ENCODE assay signal across 22 cellular contexts in the genomic region with DNA sequence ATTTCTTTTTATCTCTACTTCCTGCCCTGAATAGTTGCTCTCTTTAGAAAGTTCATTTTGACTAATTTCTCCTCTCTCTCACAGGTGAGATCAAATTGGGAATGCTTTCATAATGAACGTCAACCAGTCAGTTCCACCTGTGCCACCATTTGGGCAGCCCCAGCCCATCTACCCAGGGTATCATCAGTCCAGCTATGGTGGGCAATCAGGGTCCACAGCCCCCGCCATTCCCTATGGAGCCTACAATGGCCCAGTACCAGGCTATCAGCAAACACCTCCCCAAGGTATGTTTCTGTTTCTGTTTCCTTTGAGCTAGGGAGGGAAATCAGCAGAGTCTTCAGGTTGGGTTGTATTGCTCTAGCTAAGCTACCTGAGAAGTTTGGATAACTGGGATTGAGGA. TPM values are rescaled to one million over a fixed set of nuclear protein-coding genes. Genes with fewer than 3 reads are reported as not detected.
DNase-seq lines count a peak whose midpoint lies in the region; ATAC-seq and TF ChIP-seq lines count a peak whose summit lies in the region.
"Had no signal": no experiment of that assay in that cellular context is flagged by ENCODE, and none has a peak within 500 bp of the region (broad histone marks: within the 10 kb centered on the region; RNA-seq: fewer than 3 reads in every experiment).

No MANE protein-coding gene starts in this region.

- H3K4me1 Mint-ChIP-seq in activated T-cell treated with anti-CD3 and anti-CD28 coated beads, Interleukin-2, amount 50 U/mL, for 4 hours (ENCODE audit: low read depth), result peaks cover 48% of the 10 kb centered on the region
- peaks cover 70% of the 10 kb centered on the region for H3K4me1 Mint-ChIP-seq in brain

- H3K9me3 Mint-ChIP-seq in activated T-cell treated with anti-CD3 and anti-CD28 coated beads, Interleukin-2, amount 50 U/mL, for 4 hours, result no peaks in the 10 kb centered on the region
- H3K9me3 Mint-ChIP-seq in brain, result peaks cover 0 to 4% (median 0%) of the 10 kb centered on the region in 5 experiments
- H3K9me3 Mint-ChIP-seq: dendritic cell treated with granulocyte-macrophage colony-stimulating factor and Interleukin-4, amounts not matched to agents 40 ng/mL and 50 ng/mL, for 4 days; stimulated activated memory B cell treated with anti-CD40 and anti-IgM and Interleukin-4, amounts not matched to agents 10 μg/mL and 1 μg/mL and 100 μg/mL, for 72 hours; WTC11 had no signal

- POLR2A ChIA-PET in PC-9 (lab: Charles Lee; ENCODE audit: unreplicated experiment) (interaction anchor here (0.5 to 0.7 kb wide), 2 partner anchors 252 to 518 kb away, joined by 3 to 7 read pairs; no protein-coding TSS in a partner anchor), GM10248 (lab: Yijun Ruan, JAX) (interaction anchor here (0.7 kb wide), 1 partner anchor 313 kb away, joined by 4 read pairs; no protein-coding TSS in a partner anchor)

- ATAC-seq in activated T-cell treated with anti-CD3 and anti-CD28 coated beads, Interleukin-2, amount 50 U/mL, for 4 hours, result no peak
- ATAC-seq: stimulated activated memory B cell treated with anti-CD40 and anti-IgM and Interleukin-4, amounts not matched to agents 10 μg/mL and 1 μg/mL and 100 μg/mL, for 72 hours; upper lobe of right lung; WTC11 had no signal

- peak overlapping the region in 3 of 5 experiments; percentile 51 to 84 (median 59) for H3K27ac Mint-ChIP-seq in brain
- H3K27ac Mint-ChIP-seq: dendritic cell treated with granulocyte-macrophage colony-stimulating factor and Interleukin-4, amounts not matched to agents 40 ng/mL and 50 ng/mL, for 4 days; stimulated activated memory B cell treated with anti-CD40 and anti-IgM and Interleukin-4, amounts not matched to agents 10 μg/mL and 1 μg/mL and 100 μg/mL, for 72 hours had no signal

- H3K36me3 Mint-ChIP-seq in activated T-cell treated with anti-CD3 and anti-CD28 coated beads, Interleukin-2, amount 50 U/mL, for 4 hours (ENCODE audit: insufficient read depth), result peaks cover 20% of the 10 kb centered on the region
- H3K36me3 Mint-ChIP-seq in brain, result peaks cover 47% of the 10 kb centered on the region

- H3K9me2 ChIP-seq in PC-9 (ENCODE audit: insufficient read depth), result no peaks in the 10 kb centered on the region; the same call in 1 of the 2 replicates

- H3K4me3 Mint-ChIP-seq in activated T-cell treated with anti-CD3 and anti-CD28 coated beads, Interleukin-2, amount 50 U/mL, for 4 hours, result peak overlapping the region; percentile 33
- peak overlapping the region; percentile 72 to 99 (median 76) for H3K4me3 Mint-ChIP-seq in brain
- H3K4me3 Mint-ChIP-seq: dendritic cell treated with granulocyte-macrophage colony-stimulating factor and Interleukin-4, amounts not matched to agents 40 ng/mL and 50 ng/mL, for 4 days; stimulated activated memory B cell treated with anti-CD40 and anti-IgM and Interleukin-4, amounts not matched to agents 10 μg/mL and 1 μg/mL and 100 μg/mL, for 72 hours had no signal

- no peak overlapping the region for H3K9ac ChIP-seq in skeletal muscle satellite cell (ENCODE audit: low read depth, low read length)

- intact Hi-C loops in PC-9 (cut with micrococcal nuclease; ENCODE audit: unreplicated experiment) (no loop called here), thyroid gland (cut with DNase I) (loop anchor here (10.0 kb wide), 1 partner anchor 582 kb away; the partner anchor contains the start of genes ECD and FAM149B1)

- no peak for TF ChIP-seq CTCF in PC-9 (conservative IDR thresholded peaks at IDR 0.05)
- no peak for TF ChIP-seq CTCF in brain (conservative IDR thresholded peaks at IDR 0.05)
- no peak for TF ChIP-seq CTCF in GM10248 (IDR thresholded peaks at IDR 0.05; ENCODE audit: control extremely low read depth, extremely low read depth, low read depth, missing control alignments)
- TF ChIP-seq CTCF in thyroid gland (IDR thresholded peaks at IDR 0.05), result no peak

- CTCF ChIA-PET in PC-9 (lab: Charles Lee), result no interaction called here
- CTCF ChIA-PET in GM10248 (lab: Yijun Ruan, JAX), result interaction anchor here (0.7 to 2.8 kb wide), 5 partner anchors 12 to 218 kb away, joined by 3 to 14 read pairs (median 3); no protein-coding TSS in a partner anchor

- H3K27me3 ChIP-seq in PC-9 (ENCODE audit: insufficient read depth, low read depth) (no peaks in the 10 kb centered on the region), skeletal muscle satellite cell (ENCODE audit: control insufficient read depth, insufficient read depth, low read length) (no peaks in the 10 kb centered on the region), thyroid gland (no peaks in the 10 kb centered on the region)
- H3K27me3 ChIP-seq: ascending aorta, esophagus muscularis mucosa, ovary, Peyer's patch, upper lobe of right lung had no signal

- WGBS in thyroid gland, 2 donors, result 86 to 89% methylated on average over 2 of the region's 2 CpGs

- H3K4me1 ChIP-seq in PC-9 (replicated peaks; ENCODE audit: insufficient read depth) (peaks cover 28% of the 10 kb centered on the region), skeletal muscle satellite cell (ENCODE audit: control insufficient read depth, insufficient read depth, low read length) (peaks cover 24% of the 10 kb centered on the region), thyroid gland (peaks cover 18 to 38% of the 10 kb centered on the region in 2 donors)

- H4K20me1 ChIP-seq in PC-9 (ENCODE audit: insufficient read depth), result peaks cover 17% of the 10 kb centered on the region; the same call in 1 of the 2 replicates

- no peaks in the 10 kb centered on the region for H3K27me3 Mint-ChIP-seq in activated T-cell treated with anti-CD3 and anti-CD28 coated beads, Interleukin-2, amount 50 U/mL, for 4 hours (ENCODE audit: low read depth)
- peaks cover 15% of the 10 kb centered on the region for H3K27me3 Mint-ChIP-seq in brain
- H3K27me3 Mint-ChIP-seq: dendritic cell treated with granulocyte-macrophage colony-stimulating factor and Interleukin-4, amounts not matched to agents 40 ng/mL and 50 ng/mL, for 4 days; stimulated activated memory B cell treated with anti-CD40 and anti-IgM and Interleukin-4, amounts not matched to agents 10 μg/mL and 1 μg/mL and 100 μg/mL, for 72 hours had no signal

- no peak overlapping the region for H2AFZ ChIP-seq in PC-9

- peaks cover 53% of the 10 kb centered on the region for H3K36me3 ChIP-seq in PC-9 (ENCODE audit: low read depth)
- peaks cover 48% of the 10 kb centered on the region for H3K36me3 ChIP-seq in skeletal muscle satellite cell (ENCODE audit: insufficient read depth, low read length)
- peaks cover 26 to 41% of the 10 kb centered on the region in 2 donors for H3K36me3 ChIP-seq in thyroid gland
- H3K36me3 ChIP-seq: ovary had no signal

- H3K27ac ChIP-seq in PC-9 (no peak overlapping the region), thyroid gland (no peak overlapping the region)
- H3K27ac ChIP-seq: ascending aorta, esophagus muscularis mucosa, ovary, Peyer's patch, skin epidermis, upper lobe of right lung had no signal

- TF ChIP-seq POLR2A in thyroid gland (IDR thresholded peaks at IDR 0.05), result no peak

- H3F3A ChIP-seq in PC-9 (ENCODE audit: insufficient read depth, low read depth), result peaks cover 22% of the 10 kb centered on the region

- H3K4me2 ChIP-seq in PC-9, result no peak overlapping the region
- H3K4me2 ChIP-seq in skeletal muscle satellite cell (ENCODE audit: low read length), result peak overlapping the region; percentile 54

- DNase-seq in activated T-cell treated with anti-CD3 and anti-CD28 coated beads, Interleukin-2, amount 50 U/mL, for 4 hours, result no peak
- DNase-seq in activated T-cell treated with anti-CD3 and anti-CD28 coated beads, Interleukin-2, amount 50 U/mL, for 48 hours, result no peak
- DNase-seq in PC-9 (no peak), kidney tubule cell (ENCODE audit: low spot score) (no peak), GM10248 (ENCODE audit: extremely low spot score) (no peak), thyroid gland (no peak)
- DNase-seq: head of caudate nucleus, midbrain, NCI-H1092 treated with DMSO at 0.1 percent for 48 hours, NCI-H2107, NCI-H526 treated with DMSO at 0.1 percent for 48 hours, ovary, Peyer's patch, upper lobe of right lung had no signal

- TSS peak; percentile 0 for BruUV-seq in PC-9 (replicated peaks; lab: Mats Ljungman, UMichigan)

- no peak overlapping the region for H3K4me3 ChIP-seq in PC-9
- H3K4me3 ChIP-seq in skeletal muscle satellite cell (ENCODE audit: low read length), result no peak overlapping the region
- H3K4me3 ChIP-seq in thyroid gland (replicated peaks in 1 of 3), result no peak overlapping the region
- H3K4me3 ChIP-seq: esophagus muscularis mucosa, ovary, Peyer's patch, skin epidermis, upper lobe of right lung had no signal

- H3K9me3 ChIP-seq in PC-9 (ENCODE audit: insufficient read depth, low read depth) (no peaks in the 10 kb centered on the region), skeletal muscle satellite cell (replicated peaks; ENCODE audit: low read length) (no peaks in the 10 kb centered on the region), thyroid gland (no peaks in the 10 kb centered on the region)
- H3K9me3 ChIP-seq: ascending aorta, esophagus muscularis mucosa, ovary, Peyer's patch, upper lobe of right lung had no signal

- peaks cover 80% of the 10 kb centered on the region for H3K79me2 ChIP-seq in PC-9 (ENCODE audit: low read depth)

RNA-seq across cellular contexts. Expression of gene SEC24C, which starts 2.5 kb away (rescaled TPM):
- 100 to 1,000 TPM; 101 to 109 (median 107) TPM for total RNA-seq in activated T-cell treated with anti-CD3 and anti-CD28 coated beads, Interleukin-2, amount 50 U/mL, for 4 hours
- 83.1 and 105 TPM in 2 replicates for total RNA-seq in PC-9 (2021)
- polyA plus RNA-seq in brain (ENCODE audit: insufficient read depth, low read depth, low replicate concordance), result 67.7 TPM
- total RNA-seq in skeletal muscle satellite cell (2012; rRNA removed), result 32.4 and 38.4 TPM in 2 replicates
- total RNA-seq in thyroid gland, result 10 to 100 TPM; 56.2 to 95.2 (median 83.9) TPM

RNA-seq across cellular contexts. Expression of gene CHCHD1, which starts 35.1 kb away (rescaled TPM):
- total RNA-seq in activated T-cell treated with anti-CD3 and anti-CD28 coated beads, Interleukin-2, amount 50 U/mL, for 4 hours, result 10 to 100 TPM; 34.7 to 35.9 (median 35.9) TPM
- 44.1 and 44.5 TPM in 2 replicates for total RNA-seq in PC-9 (2021)
- polyA plus RNA-seq in brain (ENCODE audit: insufficient read depth, low read depth, low replicate concordance), result 35.9 TPM
- 14.2 and 17.0 TPM in 2 replicates for total RNA-seq in skeletal muscle satellite cell (2012; rRNA removed)
- total RNA-seq in thyroid gland, result 10 to 100 TPM; 14.1 to 57.3 (median 28.9) TPM

RNA-seq across cellular contexts. Expression of gene ZSWIM8, which starts 38.7 kb away (rescaled TPM):
- 10 to 100 TPM; 31.3 to 41.2 (median 40.5) TPM for total RNA-seq in activated T-cell treated with anti-CD3 and anti-CD28 coated beads, Interleukin-2, amount 50 U/mL, for 4 hours
- 49.2 and 70.0 TPM in 2 replicates for total RNA-seq in PC-9 (2021)
- polyA plus RNA-seq in brain (ENCODE audit: insufficient read depth, low read depth, low replicate concordance), result 81.2 TPM
- 41.9 and 53.5 TPM in 2 replicates for total RNA-seq in skeletal muscle satellite cell (2012; rRNA removed)
- 100 to 1,000 TPM in 2 of 4 donors, 10 to 100 TPM in 2; 67.2 to 199 (median 108) TPM for total RNA-seq in thyroid gland

RNA-seq across cellular contexts. Expression of gene AGAP5, which starts 48.8 kb away (rescaled TPM):
- total RNA-seq in activated T-cell treated with anti-CD3 and anti-CD28 coated beads, Interleukin-2, amount 50 U/mL, for 4 hours, result 1 to 10 TPM; 4.2 to 8.2 (median 5.6) TPM
- 13.4 and 14.0 TPM in 2 replicates for total RNA-seq in PC-9 (2021)
- 0.41 TPM for polyA plus RNA-seq in brain (ENCODE audit: insufficient read depth, low read depth, low replicate concordance)
- total RNA-seq in skeletal muscle satellite cell (2012; rRNA removed), result 2.0 and 2.8 TPM in 2 replicates
- 10 to 100 TPM in 2 of 4 donors, 1 to 10 TPM in 2; 8.2 to 12.1 (median 10.2) TPM for total RNA-seq in thyroid gland
